In genomic region chr5:39076757-39077475, GRCh38 we compare ENCODE assay signal across 8 cellular contexts. TPM values are rescaled to one million over a fixed set of nuclear protein-coding genes. Genes with fewer than 3 reads are reported as not detected.
A peak's percentile ranks its signal among the peaks of the same experiment; 100 is the strongest.
DNase-seq lines count a peak whose midpoint lies in the region; ATAC-seq, FAIRE-seq and TF ChIP-seq lines count a peak whose summit lies in the region.

No MANE protein-coding gene starts in this region.

- H3K4me3 Mint-ChIP-seq in CD4-positive, CD25-positive, alpha-beta regulatory T cell = peak overlapping the region; percentile 7 to 98 (median 47)
- H3K4me3 Mint-ChIP-seq in stimulated activated effector memory CD8-positive, alpha-beta T cell treated with anti-CD3 and anti-CD28 coated beads, Interleukin-12 subunit alpha, Interleukin-12 subunit beta, amount 100 ng/mL, for 72 hours = peak overlapping the region; percentile 3

- no peak for ATAC-seq in CD4-positive, CD25-positive, alpha-beta regulatory T cell (ENCODE audit: low read depth in 2 of 2)
- ATAC-seq in GM21390 (IDR thresholded peaks at IDR 0.05; ENCODE audit: unreplicated experiment) (peak; percentile 22), GM21381 (IDR thresholded peaks at IDR 0.05; ENCODE audit: unreplicated experiment) (no peak), HG03196 (IDR thresholded peaks at IDR 0.05; ENCODE audit: unreplicated experiment) (no peak)
- ATAC-seq in stimulated activated effector memory CD8-positive, alpha-beta T cell treated with anti-CD3 and anti-CD28 coated beads, Interleukin-12 subunit alpha, Interleukin-12 subunit beta, amount 100 ng/mL, for 72 hours = no peak

- FAIRE-seq in bronchial epithelial cell (lab: Jason Lieb, UNC) = no peak

- peaks cover 32% of the 10 kb centered on the region for H3K4me1 ChIP-seq in CD4-positive, CD25-positive, alpha-beta regulatory T cell (ENCODE audit: control insufficient read depth, insufficient read depth, low read length, poor library complexity, severe bottlenecking)
- H3K4me1 ChIP-seq in effector memory CD4-positive, alpha-beta T cell (ENCODE audit: control insufficient read depth, insufficient read depth, low read length, poor library complexity, severe bottlenecking) = peaks cover 2% of the 10 kb centered on the region

- TF ChIP-seq CTCF in bronchial epithelial cell (IDR thresholded peaks at IDR 0.05; ENCODE audit: insufficient read depth, low read length, severe bottlenecking) = no peak

- peaks cover 58% of the 10 kb centered on the region for H3K27me3 Mint-ChIP-seq in CD4-positive, CD25-positive, alpha-beta regulatory T cell

- no peaks in the 10 kb centered on the region for H3K9me3 ChIP-seq in CD4-positive, CD25-positive, alpha-beta regulatory T cell (ENCODE audit: control insufficient read depth in 2 of 2, low read length in 2 of 2)
- no peaks in the 10 kb centered on the region for H3K9me3 ChIP-seq in effector memory CD4-positive, alpha-beta T cell (ENCODE audit: control insufficient read depth, low read length)

- peaks cover 19 to 32% (median 29%) of the 10 kb centered on the region in 4 donors for H3K4me1 Mint-ChIP-seq in CD4-positive, CD25-positive, alpha-beta regulatory T cell
- H3K4me1 Mint-ChIP-seq in stimulated activated effector memory CD8-positive, alpha-beta T cell treated with anti-CD3 and anti-CD28 coated beads, Interleukin-12 subunit alpha, Interleukin-12 subunit beta, amount 100 ng/mL, for 72 hours = peaks cover 20% of the 10 kb centered on the region

- no peak overlapping the region for H3K27ac ChIP-seq in CD4-positive, CD25-positive, alpha-beta regulatory T cell (ENCODE audit: insufficient read depth, low read length, poor library complexity, severe bottlenecking)
- H3K27ac ChIP-seq in effector memory CD4-positive, alpha-beta T cell (ENCODE audit: insufficient read depth, low read length, poor library complexity, severe bottlenecking) = no peak overlapping the region

- H3K27ac Mint-ChIP-seq in CD4-positive, CD25-positive, alpha-beta regulatory T cell = peak overlapping the region in 1 of 3 donors; percentile 93
- no peak overlapping the region for H3K27ac Mint-ChIP-seq in stimulated activated effector memory CD8-positive, alpha-beta T cell treated with anti-CD3 and anti-CD28 coated beads, Interleukin-12 subunit alpha, Interleukin-12 subunit beta, amount 100 ng/mL, for 72 hours

- H3K9me3 Mint-ChIP-seq in CD4-positive, CD25-positive, alpha-beta regulatory T cell = peaks cover 0 to 7% (median 0%) of the 10 kb centered on the region in 7 donors
- H3K9me3 Mint-ChIP-seq in stimulated activated effector memory CD8-positive, alpha-beta T cell treated with anti-CD3 and anti-CD28 coated beads, Interleukin-12 subunit alpha, Interleukin-12 subunit beta, amount 100 ng/mL, for 72 hours = no peaks in the 10 kb centered on the region

- peaks cover 5% of the 10 kb centered on the region for H3K36me3 Mint-ChIP-seq in CD4-positive, CD25-positive, alpha-beta regulatory T cell
- H3K36me3 Mint-ChIP-seq in stimulated activated effector memory CD8-positive, alpha-beta T cell treated with anti-CD3 and anti-CD28 coated beads, Interleukin-12 subunit alpha, Interleukin-12 subunit beta, amount 100 ng/mL, for 72 hours = peaks cover 22% of the 10 kb centered on the region

- H3K4me3 ChIP-seq in CD4-positive, CD25-positive, alpha-beta regulatory T cell (ENCODE audit: low read depth, low read length) = no peak overlapping the region
- no peak overlapping the region for H3K4me3 ChIP-seq in bronchial epithelial cell (ENCODE audit: low read depth, low read length)
- no peak overlapping the region for H3K4me3 ChIP-seq in effector memory CD4-positive, alpha-beta T cell (ENCODE audit: insufficient read depth, low read depth, low read length, poor library complexity, severe bottlenecking)

- peaks cover 39% of the 10 kb centered on the region for H3K27me3 ChIP-seq in CD4-positive, CD25-positive, alpha-beta regulatory T cell (ENCODE audit: control insufficient read depth, insufficient read depth, low read length)
- H3K27me3 ChIP-seq in bronchial epithelial cell (ENCODE audit: control insufficient read depth, insufficient read depth, low read length) = no peaks in the 10 kb centered on the region
- H3K27me3 ChIP-seq in effector memory CD4-positive, alpha-beta T cell (replicated peaks; ENCODE audit: control insufficient read depth, insufficient read depth, low read length, poor library complexity, severe bottlenecking) = peaks cover 21% of the 10 kb centered on the region

- no peaks in the 10 kb centered on the region for H3K36me3 ChIP-seq in CD4-positive, CD25-positive, alpha-beta regulatory T cell (ENCODE audit: control insufficient read depth, insufficient read depth, low read length)
- no peaks in the 10 kb centered on the region for H3K36me3 ChIP-seq in bronchial epithelial cell (ENCODE audit: control insufficient read depth, insufficient read depth, low read length)
- H3K36me3 ChIP-seq in effector memory CD4-positive, alpha-beta T cell (ENCODE audit: control insufficient read depth, insufficient read depth, low read length) = no peaks in the 10 kb centered on the region

- DNase-seq in CD4-positive, CD25-positive, alpha-beta regulatory T cell = peak in 1 of 3 donors; percentile 31
- peak; percentile 94 for DNase-seq in MV-4-11 (lab: John Stamatoyannopoulos, UW)
- DNase-seq in bronchial epithelial cell (ENCODE audit: low read depth) = peak; percentile 72
- DNase-seq in stimulated activated effector memory CD8-positive, alpha-beta T cell treated with anti-CD3 and anti-CD28 coated beads, Interleukin-12 subunit alpha, Interleukin-12 subunit beta, amount 100 ng/mL, for 72 hours (ENCODE audit: low spot score in 2 of 2) = no peak
- DNase-seq in effector memory CD4-positive, alpha-beta T cell = no peak

RNA-seq across cellular contexts. Expression of gene RICTOR, which starts 2.7 kb away (rescaled TPM):
- 84.0 TPM for total RNA-seq in CD4-positive, CD25-positive, alpha-beta regulatory T cell
- 10 to 100 TPM; 11.3 to 16.2 (median 14.5) TPM for polyA plus RNA-seq in CD4-positive, CD25-positive, alpha-beta regulatory T cell
- 23.7 and 35.0 TPM in 2 replicates for total RNA-seq in bronchial epithelial cell

Comparison
In these comparisons a context has a peak if more than half of its experiments do, and no peak if none do; other contexts are left out.
1. DNase-seq: peak in MV-4-11 (single experiment) and bronchial epithelial cell (single experiment); none in stimulated activated effector memory CD8-positive, alpha-beta T cell treated with anti-CD3 and anti-CD28 coated beads, Interleukin-12 subunit alpha, Interleukin-12 subunit beta, amount 100 ng/mL, for 72 hours (0 of 2) and effector memory CD4-positive, alpha-beta T cell (0 of 3).